14 cellular contexts compared by ENCODE assay signal in genomic region chr16:81817296-81817695, GRCh38. TPM values are rescaled to one million over a fixed set of nuclear protein-coding genes. Genes with fewer than 3 reads are reported as not detected.
DNase-seq lines count a peak whose midpoint lies in the region; ATAC-seq, FAIRE-seq and TF ChIP-seq lines count a peak whose summit lies in the region.
"Had no signal": no experiment of that assay in that cellular context is flagged by ENCODE, and none has a peak within 500 bp of the region (broad histone marks: within the 10 kb centered on the region; RNA-seq: fewer than 3 reads in every experiment).

No MANE protein-coding gene starts in this region.

- peaks cover 44% of the 10 kb centered on the region for H3K79me2 ChIP-seq in Loucy (ENCODE audit: insufficient read depth, low read length)
- no peaks in the 10 kb centered on the region for H3K79me2 ChIP-seq in HepG2 (ENCODE audit: insufficient read depth, low read length)

- POLR2A ChIA-PET in HepG2 (lab: Yijun Ruan, JAX): no interaction called here

- H3K27ac ChIP-seq in mucosa of rectum (ENCODE audit: low read depth in 2 of 2, low read length in 2 of 2) (peak overlapping the region; percentile 36 to 83), HepG2 (ENCODE audit: extremely low read length, insufficient read depth, low read length) (no peak overlapping the region)

- TF ChIP-seq POLR2A in HepG2 (IDR thresholded peaks at IDR 0.05; ENCODE audit: insufficient read depth in 1 of 2, low read depth in 2 of 2, low read length in 2 of 2): no peak

- no peak for FAIRE-seq in HepG2 (lab: Jason Lieb, UNC)
- FAIRE-seq: astrocyte had no signal

- TF ChIP-seq CTCF in GM12864 (IDR thresholded peaks at IDR 0.05; ENCODE audit: low read depth, low read length, missing control alignments): no peak
- TF ChIP-seq CTCF in Loucy (conservative IDR thresholded peaks at IDR 0.05; ENCODE audit: low read length): no peak
- no peak for TF ChIP-seq CTCF in HepG2 (CRISPR knock-in tag; IDR thresholded peaks at IDR 0.05)

- H3F3A ChIP-seq in Loucy (ENCODE audit: low read depth): no peaks in the 10 kb centered on the region

- no peak for TF ChIP-seq RAD21 in HepG2 (CRISPR knock-in tag; IDR thresholded peaks at IDR 0.05)

- H3K4me1 ChIP-seq in Loucy (ENCODE audit: insufficient read depth, low read length, poor library complexity, severe bottlenecking) (peaks cover 55% of the 10 kb centered on the region), mucosa of rectum (ENCODE audit: control insufficient read depth in 2 of 2, insufficient read depth in 2 of 2, low read length in 2 of 2) (peaks cover 0 to 6% of the 10 kb centered on the region in 2 donors), HepG2 (ENCODE audit: insufficient read depth, low read length) (no peaks in the 10 kb centered on the region)
- H3K4me1 ChIP-seq: BE2C had no signal

- H4K20me1 ChIP-seq in Loucy (ENCODE audit: insufficient read depth, low read length, poor library complexity, severe bottlenecking) (no peaks in the 10 kb centered on the region), HepG2 (ENCODE audit: insufficient read depth, low read length) (no peaks in the 10 kb centered on the region)

- H3K4me3 ChIP-seq in GM12864 (ENCODE audit: low read depth, low read length) (peak overlapping the region; percentile 47), Loucy (ENCODE audit: low read length, poor library complexity, severe bottlenecking) (peak overlapping the region; percentile 45), mucosa of rectum (ENCODE audit: low read length in 2 of 2) (peak overlapping the region in 1 of 2 donors; percentile 43), HepG2 (replicated peaks in 1 of 3; ENCODE audit: insufficient read depth in 1 of 3, low read depth in 2 of 3, low read length in 3 of 3) (no peak overlapping the region)

- H3K9ac ChIP-seq in Loucy (ENCODE audit: low read depth, low read length, poor library complexity, severe bottlenecking) (peak overlapping the region; percentile 19), mucosa of rectum (ENCODE audit: low read depth in 1 of 2, low read length in 2 of 2) (no peak overlapping the region), HepG2 (ENCODE audit: insufficient read depth, low read depth, low read length) (no peak overlapping the region)

- peak; percentile 22 for ATAC-seq in GM21528 (IDR thresholded peaks at IDR 0.05; ENCODE audit: low FRiP score, unreplicated experiment)
- ATAC-seq in HepG2: no peak
- ATAC-seq: naive thymus-derived CD8-positive, alpha-beta T cell had no signal

- H3K9me3 ChIP-seq in Loucy (ENCODE audit: insufficient read depth, low read depth, low read length): no peaks in the 10 kb centered on the region
- H3K9me3 ChIP-seq in mucosa of rectum (ENCODE audit: control insufficient read depth in 2 of 2, low read length in 2 of 2): no peaks in the 10 kb centered on the region
- H3K9me3 ChIP-seq in HepG2 (ENCODE audit: low read length): no peaks in the 10 kb centered on the region
- H3K9me3 ChIP-seq: BE2C had no signal

- H2AFZ ChIP-seq in Loucy (ENCODE audit: low read length): no peak overlapping the region
- H2AFZ ChIP-seq in HepG2 (ENCODE audit: low read length): no peak overlapping the region

- no TSS peak for BruUV-seq in HepG2 (replicated peaks; lab: Mats Ljungman, UMichigan)

- no peaks in the 10 kb centered on the region for H3K36me3 ChIP-seq in Loucy (ENCODE audit: insufficient read depth, low read length)
- no peaks in the 10 kb centered on the region for H3K36me3 ChIP-seq in mucosa of rectum (ENCODE audit: control insufficient read depth in 2 of 2, insufficient read depth in 2 of 2, low read length in 2 of 2)
- no peaks in the 10 kb centered on the region for H3K36me3 ChIP-seq in HepG2 (replicated peaks in 1 of 2; ENCODE audit: control insufficient read depth in 1 of 2, insufficient read depth in 2 of 2, low read length in 2 of 2)
- H3K36me3 ChIP-seq: BE2C had no signal

- H3K4me2 ChIP-seq in Loucy (ENCODE audit: low read depth, low read length, poor library complexity, severe bottlenecking) (peak overlapping the region; percentile 59), HepG2 (ENCODE audit: low read depth, low read length) (no peak overlapping the region)

- no peak for TF ChIP-seq EP300 in HepG2 (IDR thresholded peaks at IDR 0.05; ENCODE audit: low read depth in 2 of 2, low read length in 2 of 2)
- no peak for TF ChIP-seq EP300 in HepG2 (CRISPR knock-in tag; IDR thresholded peaks at IDR 0.05; ENCODE audit: borderline replicate concordance)

- intact Hi-C loops in HepG2 (cut with micrococcal nuclease; ENCODE audit: unreplicated experiment): no loop called here

- no peaks in the 10 kb centered on the region for H3K27me3 ChIP-seq in Loucy (ENCODE audit: insufficient read depth, low read length, poor library complexity, severe bottlenecking)
- no peaks in the 10 kb centered on the region for H3K27me3 ChIP-seq in mucosa of rectum (ENCODE audit: control insufficient read depth in 2 of 2, insufficient read depth in 2 of 2, low read length in 2 of 2)
- peaks cover 0 to 18% of the 10 kb centered on the region in 2 experiments; a peak in 1 of 5 replicates for H3K27me3 ChIP-seq in HepG2 (ENCODE audit: control insufficient read depth in 1 of 2, insufficient read depth in 2 of 2, low read length in 2 of 2)
- H3K27me3 ChIP-seq: BE2C had no signal

- DNase-seq in GM12864 (ENCODE audit: low read depth) (no peak), NCI-H2029 treated with DMSO at 0.1 percent for 48 hours (lab: John Stamatoyannopoulos, UW) (no peak), LoVo (ENCODE audit: low spot score) (no peak), HepG2 (ENCODE audit: low spot score) (no peak)
- no peak for DNase-seq in activated CD4-positive, alpha-beta T cell treated with anti-CD3 and anti-CD28 coated beads, Interleukin-2, amount 50 U/mL, for 4 hours
- DNase-seq: activated effector memory CD4-positive, alpha-beta T cell treated with Interleukin-2 at 50 U/mL for 16 hours; BE2C; hippocampal formation; left cardiac atrium had no signal

- CTCF ChIA-PET in HepG2 (lab: Yijun Ruan, JAX; ENCODE audit: low intra/inter-chr PET ratio, low total read pairs): no interaction called here

- H3K9me2 ChIP-seq in Loucy (replicated peaks; ENCODE audit: low read depth, low read length): no peaks in the 10 kb centered on the region

- in situ Hi-C loops in HepG2 (cut with HindIII; ENCODE audit: extremely low pct_ligation_motif_present, low pct_unique_long_range_greater_than_20kb): no loop called here

- 72% methylated on average over 8 of the region's 8 CpGs for WGBS in HepG2 (ENCODE audit: low lambda C conversion rate)

TF ChIP-seq in HepG2, 621 proteins besides CTCF, POLR2A, EP300 and RAD21 (continues in another document):
- TF ChIP-seq HNF1A (IDR thresholded peaks at IDR 0.05; ENCODE audit: low read depth) (no peak), HNF1A (CRISPR knock-in tag; IDR thresholded peaks at IDR 0.05; ENCODE audit: borderline replicate concordance) (no peak), BRCA1 (CRISPR knock-in tag; IDR thresholded peaks at IDR 0.05) (no peak)

RNA-seq across cellular contexts. Expression of gene PLCG2, which starts 38.2 kb away (rescaled TPM):
- 0.13 TPM in 1 of 2 replicates, not detected in the other for total RNA-seq in HepG2 (2016; rRNA removed; fragmentation: Illumina TruSeq; extraction: Trizol)
- under 0.01 TPM in 1 of 2 replicates, not detected in the other for total RNA-seq in HepG2 (2016; cell fraction: cytosol; rRNA removed; fragmentation: Illumina TruSeq; extraction: Trizol; ENCODE audit: low read depth)
- total RNA-seq in HepG2 (2016; cell fraction: insoluble cytoplasmic fraction; rRNA removed; fragmentation: Illumina TruSeq; extraction: Trizol): 0.06 TPM in 1 of 2 replicates, not detected in the other
- total RNA-seq in HepG2 (2016; cell fraction: membrane; rRNA removed; fragmentation: Illumina TruSeq; extraction: Trizol): not detected in 2 replicates
- not detected in 2 replicates for total RNA-seq in HepG2 (2016; cell fraction: nucleus; rRNA removed; fragmentation: Illumina TruSeq; extraction: Trizol)
- polyA plus RNA-seq in HepG2 (2011; rRNA removed): 0.18 and 0.63 TPM in 2 replicates
- 0.31 and 0.46 TPM in 2 replicates for polyA plus RNA-seq in HepG2 (2011; cell fraction: cytosol; rRNA removed)
- polyA plus RNA-seq in HepG2 (2011; cell fraction: nucleus; rRNA removed): 1.1 and 2.2 TPM in 2 replicates
- 1.6 and 2.5 TPM in 2 replicates for polyA plus RNA-seq in HepG2 (2012)
- polyA plus RNA-seq in HepG2 (2016; cell fraction: cytosol; fragmentation: Illumina TruSeq; extraction: Trizol; ENCODE audit: low read depth): not detected in 2 replicates
- polyA plus RNA-seq in HepG2 (2016; cell fraction: insoluble cytoplasmic fraction; fragmentation: Illumina TruSeq; extraction: Trizol; ENCODE audit: low read depth): not detected in 2 replicates
- not detected in 2 replicates for polyA plus RNA-seq in HepG2 (2016; cell fraction: membrane; fragmentation: Illumina TruSeq; extraction: Trizol; ENCODE audit: low read depth)
- not detected in 2 replicates for polyA plus RNA-seq in HepG2 (2016; cell fraction: nucleus; fragmentation: Illumina TruSeq; extraction: Trizol; ENCODE audit: insufficient read depth, low read depth)
- 4.0 and 7.0 TPM in 2 replicates for polyA minus RNA-seq in HepG2 (2011; rRNA and poly(A)+ RNA removed; ENCODE audit: low replicate concordance)
- not detected in 2 replicates for polyA minus RNA-seq in HepG2 (2011; cell fraction: cytosol; rRNA and poly(A)+ RNA removed)
- polyA minus RNA-seq in HepG2 (2011; cell fraction: nucleus; rRNA and poly(A)+ RNA removed): 1.1 and 2.3 TPM in 2 replicates

Comparison
In these comparisons a context has a peak if more than half of its experiments do, and no peak if none do; other contexts are left out.
1. H3K4me3 ChIP-seq: peak in GM12864 (single experiment) and Loucy (single experiment); none in HepG2 (0 of 3).